Comparison of ENCODE assay signal across 2 cellular contexts in genomic region chr18:59898609-59899297, GRCh38.
TF ChIP-seq lines count a peak whose summit lies in the region.

No MANE protein-coding gene starts in this region.

TF ChIP-seq in HCT116, 20 proteins besides CTCF, POLR2A, EP300 and RAD21 (continued from another document):
- TF ChIP-seq REST (IDR thresholded peaks at IDR 0.05; ENCODE audit: low read depth) (no peak), CEBPB (IDR thresholded peaks at IDR 0.05; ENCODE audit: low read depth) (no peak), TCF7L2 (IDR thresholded peaks at IDR 0.05; ENCODE audit: borderline replicate concordance, extremely low read depth, insufficient read depth, insufficient read length) (no peak), SP1 (IDR thresholded peaks at IDR 0.05; ENCODE audit: low read depth) (no peak), ATF3 (IDR thresholded peaks at IDR 0.05) (no peak), ZBTB33 (IDR thresholded peaks at IDR 0.05; ENCODE audit: extremely low read depth, insufficient replicate concordance, low read length) (no peak), ZNF274 (IDR thresholded peaks at IDR 0.05; ENCODE audit: low read depth, low read length) (no peak), EZH2phosphoT487 (IDR thresholded peaks at IDR 0.05; ENCODE audit: borderline replicate concordance) (no peak), POLR2AphosphoS5 (IDR thresholded peaks at IDR 0.05; ENCODE audit: low read depth, low read length) (no peak), YY1 (IDR thresholded peaks at IDR 0.05; ENCODE audit: extremely low read depth, insufficient replicate concordance, low read depth, low read length) (no peak), ELF1 (IDR thresholded peaks at IDR 0.05; ENCODE audit: borderline replicate concordance, low read depth) (no peak), FOSL1 (IDR thresholded peaks at IDR 0.05; ENCODE audit: low read depth) (no peak), ZFX (IDR thresholded peaks at IDR 0.05) (no peak), MAX (IDR thresholded peaks at IDR 0.05) (no peak), SIN3A (IDR thresholded peaks at IDR 0.05; ENCODE audit: low read depth) (no peak), EZH2 (IDR thresholded peaks at IDR 0.05) (no peak)

TF ChIP-seq in HepG2, 621 proteins besides CTCF, POLR2A, EP300 and RAD21 (continued from another document):
- TF ChIP-seq DZIP1 (CRISPR knock-in tag; IDR thresholded peaks at IDR 0.05) (no peak), SOX13 (IDR thresholded peaks at IDR 0.05) (no peak), SOX13 (CRISPR knock-in tag; conservative IDR thresholded peaks at IDR 0.05 in 1 of 2, IDR thresholded peaks at IDR 0.05 in 1 of 2) (no peak), ZSCAN5A (CRISPR knock-in tag; IDR thresholded peaks at IDR 0.05; ENCODE audit: borderline replicate concordance) (no peak), TCF7L2 (IDR thresholded peaks at IDR 0.05; ENCODE audit: low read depth, low read length) (no peak), MAFF (IDR thresholded peaks at IDR 0.05; ENCODE audit: low read depth, low read length) (no peak), POLR2G (IDR thresholded peaks at IDR 0.05; ENCODE audit: low read depth, low read length) (no peak), MEF2D (CRISPR knock-in tag; IDR thresholded peaks at IDR 0.05) (no peak), KLF12 (CRISPR knock-in tag; IDR thresholded peaks at IDR 0.05; ENCODE audit: borderline replicate concordance) (no peak), THAP11 (CRISPR knock-in tag; IDR thresholded peaks at IDR 0.05) (no peak)
